1 cellular context compared by ENCODE assay signal in the genomic region with DNA sequence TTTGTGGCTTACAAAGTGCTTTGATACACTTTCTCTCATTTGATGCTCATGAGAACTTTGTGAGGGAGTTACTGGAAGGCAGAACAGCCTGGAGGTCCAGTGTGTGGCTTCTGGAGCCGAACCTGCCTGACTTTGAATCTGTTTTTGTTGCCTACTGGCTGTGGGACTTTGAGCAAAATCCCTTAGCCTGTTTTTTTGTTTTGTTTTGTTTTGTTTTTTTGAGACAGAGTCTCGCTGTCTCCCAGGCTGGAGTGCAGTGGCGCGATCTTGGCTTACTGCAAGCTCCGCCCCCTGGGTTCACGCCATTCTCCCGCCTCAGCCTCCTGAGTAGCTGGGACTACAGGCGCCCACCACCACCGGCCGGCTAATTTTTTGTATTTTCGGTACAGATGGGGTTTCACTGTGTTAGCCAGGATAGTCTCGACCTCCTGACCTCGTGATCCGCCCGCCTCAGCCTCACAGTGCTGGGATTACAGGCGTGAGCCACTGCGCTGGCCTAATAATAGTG.
TF ChIP-seq lines count a peak whose summit lies in the region.

No MANE protein-coding gene starts in this region.

TF ChIP-seq in HepG2, 621 proteins besides CTCF, POLR2A, EP300 and RAD21 (continued from another document):
- TF ChIP-seq, protein P1, sequence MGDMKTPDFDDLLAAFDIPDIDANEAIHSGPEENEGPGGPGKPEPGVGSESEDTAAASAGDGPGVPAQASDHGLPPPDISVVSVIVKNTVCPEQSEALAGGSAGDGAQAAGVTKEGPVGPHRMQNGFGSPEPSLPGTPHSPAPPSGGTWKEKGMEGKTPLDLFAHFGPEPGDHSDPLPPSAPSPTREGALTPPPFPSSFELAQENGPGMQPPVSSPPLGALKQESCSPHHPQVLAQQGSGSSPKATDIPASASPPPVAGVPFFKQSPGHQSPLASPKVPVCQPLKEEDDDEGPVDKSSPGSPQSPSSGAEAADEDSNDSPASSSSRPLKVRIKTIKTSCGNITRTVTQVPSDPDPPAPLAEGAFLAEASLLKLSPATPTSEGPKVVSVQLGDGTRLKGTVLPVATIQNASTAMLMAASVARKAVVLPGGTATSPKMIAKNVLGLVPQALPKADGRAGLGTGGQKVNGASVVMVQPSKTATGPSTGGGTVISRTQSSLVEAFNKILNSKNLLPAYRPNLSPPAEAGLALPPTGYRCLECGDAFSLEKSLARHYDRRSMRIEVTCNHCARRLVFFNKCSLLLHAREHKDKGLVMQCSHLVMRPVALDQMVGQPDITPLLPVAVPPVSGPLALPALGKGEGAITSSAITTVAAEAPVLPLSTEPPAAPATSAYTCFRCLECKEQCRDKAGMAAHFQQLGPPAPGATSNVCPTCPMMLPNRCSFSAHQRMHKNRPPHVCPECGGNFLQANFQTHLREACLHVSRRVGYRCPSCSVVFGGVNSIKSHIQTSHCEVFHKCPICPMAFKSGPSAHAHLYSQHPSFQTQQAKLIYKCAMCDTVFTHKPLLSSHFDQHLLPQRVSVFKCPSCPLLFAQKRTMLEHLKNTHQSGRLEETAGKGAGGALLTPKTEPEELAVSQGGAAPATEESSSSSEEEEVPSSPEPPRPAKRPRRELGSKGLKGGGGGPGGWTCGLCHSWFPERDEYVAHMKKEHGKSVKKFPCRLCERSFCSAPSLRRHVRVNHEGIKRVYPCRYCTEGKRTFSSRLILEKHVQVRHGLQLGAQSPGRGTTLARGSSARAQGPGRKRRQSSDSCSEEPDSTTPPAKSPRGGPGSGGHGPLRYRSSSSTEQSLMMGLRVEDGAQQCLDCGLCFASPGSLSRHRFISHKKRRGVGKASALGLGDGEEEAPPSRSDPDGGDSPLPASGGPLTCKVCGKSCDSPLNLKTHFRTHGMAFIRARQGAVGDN (CRISPR knock-in tag; IDR thresholded peaks at IDR 0.05) = 0 out of 2 replicates have a peak, but pooled peaks have one; percentile 32
- TF ChIP-seq ZNF460 (CRISPR knock-in tag; IDR thresholded peaks at IDR 0.05; ENCODE audit: borderline replicate concordance) (peak; percentile 98), ZNF850 (CRISPR knock-in tag; conservative IDR thresholded peaks at IDR 0.05) (0 out of 2 replicates have a peak, but pooled peaks have one; percentile 37), ZNF607 (CRISPR knock-in tag; IDR thresholded peaks at IDR 0.05; ENCODE audit: borderline replicate concordance) (peak; percentile 15; the same call in 1 of the 2 replicates)
TF ChIP-seq in HepG2: peak in this region for 17; not testable (repeated sequence) for 604.
